Comparison of ENCODE assay signal across 1 cellular context in genomic region chr10:13139671-13140070, GRCh38.
TF ChIP-seq lines count a peak whose summit lies in the region.

No MANE protein-coding gene starts in this region.

TF ChIP-seq in H1, 55 proteins besides CTCF, POLR2A, EP300 and RAD21:
- TF ChIP-seq HDAC2 (IDR thresholded peaks at IDR 0.05; ENCODE audit: borderline replicate concordance in 1 of 2, low read depth in 2 of 2, low read length in 2 of 2) (no peak), CBX8 (IDR thresholded peaks at IDR 0.05; ENCODE audit: borderline replicate concordance, low read depth, low read length) (no peak), POU5F1 (IDR thresholded peaks at IDR 0.05; ENCODE audit: low read depth, low read length) (no peak), CTBP2 (IDR thresholded peaks at IDR 0.05; ENCODE audit: borderline replicate concordance, insufficient read depth, insufficient read length, low read length) (no peak), SUZ12 (IDR thresholded peaks at IDR 0.05; ENCODE audit: low read length) (no peak)
